13 cellular contexts compared by ENCODE assay signal in genomic region chr2:128547667-128548066, GRCh38.
A peak's percentile ranks its signal among the peaks of the same experiment; 100 is the strongest.
DNase-seq lines count a peak whose midpoint lies in the region; ATAC-seq and TF ChIP-seq lines count a peak whose summit lies in the region.
"Had no signal": no experiment of that assay in that cellular context is flagged by ENCODE, and none has a peak within 500 bp of the region (broad histone marks: within the 10 kb centered on the region; RNA-seq: fewer than 3 reads in every experiment).

No MANE protein-coding gene starts in this region.

- H3K4me3 ChIP-seq in mesendoderm (ENCODE audit: low read length) (no peak overlapping the region), trophoblast cell (ENCODE audit: low read depth, low read length) (no peak overlapping the region), stomach (no peak overlapping the region)
- H3K4me3 ChIP-seq: GM23338 had no signal

- peaks cover 3% of the 10 kb centered on the region for H3K4me1 ChIP-seq in mesendoderm (ENCODE audit: control insufficient read depth, low read depth, low read length)
- peaks cover 21 to 43% of the 10 kb centered on the region in 2 experiments for H3K4me1 ChIP-seq in trophoblast cell (ENCODE audit: control insufficient read depth in 1 of 2, insufficient read depth in 2 of 2, low read length in 2 of 2)
- H3K4me1 ChIP-seq in stomach = no peaks in the 10 kb centered on the region

- no peak overlapping the region for H3K56ac ChIP-seq in mesendoderm (ENCODE audit: low read length)

- H3K27ac Mint-ChIP-seq in stimulated activated naive B cell treated with anti-CD40 and anti-IgM and Interleukin-4, amounts not matched to agents 10 μg/mL and 1 μg/mL and 100 μg/mL, for 72 hours = no peak overlapping the region
- H3K27ac Mint-ChIP-seq: B cell; CD4-positive, alpha-beta T cell; GM23338 had no signal

- no peak overlapping the region for H3K18ac ChIP-seq in mesendoderm (ENCODE audit: low read length)
- no peak overlapping the region for H3K18ac ChIP-seq in trophoblast cell (ENCODE audit: low read length)

- H3K9ac ChIP-seq in mesendoderm (ENCODE audit: low read length) (no peak overlapping the region), trophoblast cell (ENCODE audit: low read length) (no peak overlapping the region)

- TF ChIP-seq CTCF in stomach (IDR thresholded peaks at IDR 0.05) = no peak

- TF ChIP-seq POLR2A in stomach (IDR thresholded peaks at IDR 0.05) = no peak

- no peak overlapping the region for H2AFZ ChIP-seq in trophoblast cell (ENCODE audit: insufficient read depth, low read length, poor library complexity)
- H2AFZ ChIP-seq: GM23338 had no signal

- no peak overlapping the region for H3K4me3 Mint-ChIP-seq in stimulated activated naive B cell treated with anti-CD40 and anti-IgM and Interleukin-4, amounts not matched to agents 10 μg/mL and 1 μg/mL and 100 μg/mL, for 72 hours
- H3K4me3 Mint-ChIP-seq: B cell; CD4-positive, alpha-beta T cell; GM23338 had no signal

- H4K91ac ChIP-seq in trophoblast cell (ENCODE audit: low read depth, low read length) = no peak overlapping the region

- no peak for TF ChIP-seq EP300 in stomach (IDR thresholded peaks at IDR 0.05)

- no peak overlapping the region for H2BK15ac ChIP-seq in mesendoderm (replicated peaks; ENCODE audit: low read depth)

- H4K8ac ChIP-seq in mesendoderm (ENCODE audit: low read depth, low read length) (no peak overlapping the region), trophoblast cell (ENCODE audit: low read depth, low read length) (no peak overlapping the region)

- H3K9me3 ChIP-seq in trophoblast cell (ENCODE audit: insufficient read depth, low read depth, low read length) = peaks cover 2% of the 10 kb centered on the region
- no peaks in the 10 kb centered on the region for H3K9me3 ChIP-seq in stomach

- no peak overlapping the region for H3K14ac ChIP-seq in trophoblast cell (ENCODE audit: low read length)

- H2AK5ac ChIP-seq in mesendoderm (ENCODE audit: low read length) = no peak overlapping the region
- H2AK5ac ChIP-seq in trophoblast cell (ENCODE audit: low read length) = no peak overlapping the region

- no peak overlapping the region for H2BK12ac ChIP-seq in trophoblast cell (ENCODE audit: low read length)

- H3K9me3 Mint-ChIP-seq in stimulated activated naive B cell treated with anti-CD40 and anti-IgM and Interleukin-4, amounts not matched to agents 10 μg/mL and 1 μg/mL and 100 μg/mL, for 72 hours = peaks cover 10 to 11% of the 10 kb centered on the region in 2 donors
- H3K9me3 Mint-ChIP-seq: CD4-positive, alpha-beta T cell; GM23338 had no signal

- H3K27me3 ChIP-seq in mesendoderm (ENCODE audit: insufficient read depth, low read length, poor library complexity) (no peaks in the 10 kb centered on the region), trophoblast cell (ENCODE audit: insufficient read depth, low read length) (no peaks in the 10 kb centered on the region), stomach (no peaks in the 10 kb centered on the region)

- H3K27ac ChIP-seq in mesendoderm (ENCODE audit: low read depth, low read length) = no peak overlapping the region
- no peak overlapping the region for H3K27ac ChIP-seq in trophoblast cell (ENCODE audit: low read depth, low read length)
- H3K27ac ChIP-seq in stomach = no peak overlapping the region

- H3K36me3 ChIP-seq in mesendoderm (ENCODE audit: control insufficient read depth, insufficient read depth, low read length) = no peaks in the 10 kb centered on the region
- no peaks in the 10 kb centered on the region for H3K36me3 ChIP-seq in trophoblast cell (ENCODE audit: control insufficient read depth in 1 of 2, insufficient read depth in 2 of 2, low read length in 2 of 2)
- no peaks in the 10 kb centered on the region for H3K36me3 ChIP-seq in stomach

- DNase-seq in ecto neural progenitor cell (ENCODE audit: low spot score) (peak; percentile 79), mesendoderm (peak; percentile 75), trophoblast cell (peak; percentile 35 to 42), stomach (peak; percentile 10), epidermal melanocyte (ENCODE audit: insufficient read length, low spot score) (no peak)
- DNase-seq in stimulated activated naive B cell treated with anti-CD40 and anti-IgM and Interleukin-4, amounts not matched to agents 10 μg/mL and 1 μg/mL and 100 μg/mL, for 72 hours = no peak
- no peak for DNase-seq in stimulated activated CD4-positive, alpha-beta T cell treated with anti-CD3 and anti-CD28 coated beads, Interleukin-15, amount 100 ng/mL, for 24 hours
- DNase-seq: C1 segment of cervical spinal cord; CD4-positive, alpha-beta T cell; DMS79; H7 had no signal

- no peak overlapping the region for H3K4me2 ChIP-seq in mesendoderm (ENCODE audit: low read length)
- H3K4me2 ChIP-seq in trophoblast cell (ENCODE audit: low read length) = no peak overlapping the region
- H3K4me2 ChIP-seq: GM23338 had no signal

- intact Hi-C loops in stomach (cut with DNase I; ENCODE audit: low total_unique reads) = loop anchor here (10.0 kb wide), 1 partner anchor 213 kb away; no protein-coding TSS in a partner anchor

- H3K4ac ChIP-seq in mesendoderm (ENCODE audit: low read depth, low read length) (no peak overlapping the region), trophoblast cell (ENCODE audit: low read depth, low read length) (no peak overlapping the region)

- ATAC-seq in stimulated activated naive B cell treated with anti-CD40 and anti-IgM and Interleukin-4, amounts not matched to agents 10 μg/mL and 1 μg/mL and 100 μg/mL, for 72 hours (replicated peaks) = no peak
- ATAC-seq: GM23338 had no signal

- H2BK120ac ChIP-seq in mesendoderm (ENCODE audit: low read depth, low read length) (no peak overlapping the region), trophoblast cell (ENCODE audit: insufficient read depth, low read length, poor library complexity) (no peak overlapping the region)

- no CpG with 5 or more reads among the region's 3 CpGs for WGBS in mesendoderm (ENCODE audit: extremely low coverage, insufficient coverage, low lambda C conversion rate)
- no CpG with 5 or more reads among the region's 3 CpGs for WGBS in trophoblast cell (ENCODE audit: extremely low coverage, insufficient coverage, insufficient read length)
- WGBS in stomach, 5 donors = 62 to 71% (median 63%) methylated on average over 3 of the region's 3 CpGs

- H3K27me3 Mint-ChIP-seq in stimulated activated naive B cell treated with anti-CD40 and anti-IgM and Interleukin-4, amounts not matched to agents 10 μg/mL and 1 μg/mL and 100 μg/mL, for 72 hours = no peaks in the 10 kb centered on the region
- H3K27me3 Mint-ChIP-seq: B cell; CD4-positive, alpha-beta T cell had no signal

- H3K23ac ChIP-seq in mesendoderm (ENCODE audit: low read length) = no peak overlapping the region
- no peak overlapping the region for H3K23ac ChIP-seq in trophoblast cell (ENCODE audit: low read length)

- H3K79me2 ChIP-seq in mesendoderm (ENCODE audit: control insufficient read depth, insufficient read depth, low read length) (no peaks in the 10 kb centered on the region), trophoblast cell (ENCODE audit: control insufficient read depth, insufficient read depth, low read length, poor library complexity) (no peaks in the 10 kb centered on the region)

- no peaks in the 10 kb centered on the region for H3K79me1 ChIP-seq in mesendoderm (ENCODE audit: low read length)
- peaks cover 8% of the 10 kb centered on the region for H3K79me1 ChIP-seq in trophoblast cell (ENCODE audit: low read length)

- H3K4me1 Mint-ChIP-seq in stimulated activated naive B cell treated with anti-CD40 and anti-IgM and Interleukin-4, amounts not matched to agents 10 μg/mL and 1 μg/mL and 100 μg/mL, for 72 hours = no peaks in the 10 kb centered on the region
- H3K4me1 Mint-ChIP-seq: B cell had no signal

- no peaks in the 10 kb centered on the region for H3K36me3 Mint-ChIP-seq in stimulated activated naive B cell treated with anti-CD40 and anti-IgM and Interleukin-4, amounts not matched to agents 10 μg/mL and 1 μg/mL and 100 μg/mL, for 72 hours

- H4K12ac ChIP-seq in trophoblast cell (ENCODE audit: low read depth, low read length) = no peak overlapping the region

- H4K5ac ChIP-seq in mesendoderm (ENCODE audit: low read length) = no peak overlapping the region

- H2BK5ac ChIP-seq in mesendoderm (ENCODE audit: low read length) (no peak overlapping the region), trophoblast cell (ENCODE audit: low read depth, low read length, poor library complexity) (no peak overlapping the region)

Comparison
In these comparisons a context has a peak if more than half of its experiments do, and no peak if none do; other contexts are left out.
1. DNase-seq: peak in ecto neural progenitor cell (single experiment), mesendoderm (single experiment), trophoblast cell (2 of 2) and stomach (single experiment); none in stimulated activated naive B cell treated with anti-CD40 and anti-IgM and Interleukin-4, amounts not matched to agents 10 μg/mL and 1 μg/mL and 100 μg/mL, for 72 hours (single experiment), stimulated activated CD4-positive, alpha-beta T cell treated with anti-CD3 and anti-CD28 coated beads, Interleukin-15, amount 100 ng/mL, for 24 hours (single experiment) and epidermal melanocyte (single experiment).